Comparison of ENCODE assay signal across 9 cellular contexts in genomic region chr2:241546771-241547498, GRCh38. TPM values are rescaled to one million over a fixed set of nuclear protein-coding genes. Genes with fewer than 3 reads are reported as not detected.
DNase-seq lines count a peak whose midpoint lies in the region; ATAC-seq and TF ChIP-seq lines count a peak whose summit lies in the region.
"Had no signal": no experiment of that assay in that cellular context is flagged by ENCODE, and none has a peak within 500 bp of the region (broad histone marks: within the 10 kb centered on the region; RNA-seq: fewer than 3 reads in every experiment).

No MANE protein-coding gene starts in this region.

- peak; percentile 95 for DNase-seq in ELR (ENCODE audit: low read depth)
- DNase-seq in RWPE1 (ENCODE audit: low spot score): peak; percentile 21
- peak; percentile 75 for DNase-seq in fibroblast of peridontal ligament (ENCODE audit: extremely low read depth)
- DNase-seq in progenitor cell of endocrine pancreas (ENCODE audit: low spot score, unreplicated experiment): no peak
- DNase-seq in GM13977 (ENCODE audit: low spot score): no peak
- no peak for DNase-seq in activated CD4-positive, alpha-beta T cell treated with anti-CD3 and anti-CD28 coated beads, Interleukin-2, amount 50 U/mL, for 4 hours
- DNase-seq: transverse colon had no signal

- no peaks in the 10 kb centered on the region for H3K9me3 Mint-ChIP-seq in progenitor cell of endocrine pancreas (ENCODE audit: low read depth)

- H3K27me3 Mint-ChIP-seq in progenitor cell of endocrine pancreas: peaks cover 33% of the 10 kb centered on the region

- CTCF ChIA-PET in RWPE1 (lab: Yijun Ruan, JAX): interaction anchor here (0.6 to 0.7 kb wide), 3 partner anchors 30 to 73 kb away, joined by 3 to 6 read pairs (median 3); no protein-coding TSS in a partner anchor

- H3K4me3 Mint-ChIP-seq in progenitor cell of endocrine pancreas (ENCODE audit: low read depth): no peak overlapping the region

- in situ Hi-C loops in GM13977 (cut with MboI; ENCODE audit: low pct_unique_long_range_greater_than_20kb, low sequenced_read_pairs, unreplicated experiment): no loop called here

- peak overlapping the region; percentile 42; the same call in 1 of the 2 replicates for H3K27ac ChIP-seq in RWPE1
- H3K27ac ChIP-seq: transverse colon had no signal

- ATAC-seq in HG03520 (IDR thresholded peaks at IDR 0.05; ENCODE audit: unreplicated experiment) (no peak), GM18520 (IDR thresholded peaks at IDR 0.05; ENCODE audit: unreplicated experiment) (no peak)

- no peak for TF ChIP-seq CTCF in RWPE1 (conservative IDR thresholded peaks at IDR 0.05; ENCODE audit: low read depth)
- TF ChIP-seq CTCF in progenitor cell of endocrine pancreas (IDR thresholded peaks at IDR 0.05; ENCODE audit: unreplicated experiment): no peak
- TF ChIP-seq CTCF in GM13977 (IDR thresholded peaks at IDR 0.05; ENCODE audit: extremely low read depth, insufficient read depth, missing control alignments): no peak

- H3K27ac Mint-ChIP-seq in progenitor cell of endocrine pancreas: peak overlapping the region; percentile 88

- H3K36me3 Mint-ChIP-seq in progenitor cell of endocrine pancreas (ENCODE audit: insufficient read depth): no peaks in the 10 kb centered on the region

- POLR2A ChIA-PET in RWPE1 (lab: Yijun Ruan, JAX; ENCODE audit: low non-redundant PET): no interaction called here

- H3K4me1 Mint-ChIP-seq in progenitor cell of endocrine pancreas (ENCODE audit: low read depth): peaks cover 3% of the 10 kb centered on the region

RNA-seq across cellular contexts. Expression of gene BOK, which starts 11.6 kb away (rescaled TPM):
- 8.0 and 10.2 TPM in 2 replicates for total RNA-seq in progenitor cell of endocrine pancreas

RNA-seq across cellular contexts. Expression of gene STK25, which starts 38.6 kb away (rescaled TPM):
- total RNA-seq in progenitor cell of endocrine pancreas: 217 and 226 TPM in 2 replicates

Comparison
In these comparisons a context has a peak if more than half of its experiments do, and no peak if none do; other contexts are left out.
1. DNase-seq: peak in ELR (single experiment), RWPE1 (single experiment) and fibroblast of peridontal ligament (single experiment); none in progenitor cell of endocrine pancreas (single experiment), GM13977 (single experiment) and activated CD4-positive, alpha-beta T cell treated with anti-CD3 and anti-CD28 coated beads, Interleukin-2, amount 50 U/mL, for 4 hours (0 of 2).